Comparison of ENCODE assay signal across 12 cellular contexts in genomic region chr3:114900908-114901307, GRCh38.
DNase-seq lines count a peak whose midpoint lies in the region; TF ChIP-seq lines count a peak whose summit lies in the region.
"Had no signal": no experiment of that assay in that cellular context is flagged by ENCODE, and none has a peak within 500 bp of the region (broad histone marks: within the 10 kb centered on the region; RNA-seq: fewer than 3 reads in every experiment).

No MANE protein-coding gene starts in this region.

- 32% methylated on average over 8 of the region's 8 CpGs for WGBS in liver

- no peak for TF ChIP-seq RAD21 in liver (IDR thresholded peaks at IDR 0.05)

- peak overlapping the region; percentile 38 for H3K4me3 ChIP-seq in Loucy (ENCODE audit: low read length, poor library complexity, severe bottlenecking)
- H3K4me3 ChIP-seq in breast epithelium = peak overlapping the region; percentile 27 to 52 (median 33)
- H3K4me3 ChIP-seq in liver (ENCODE audit: low read depth in 1 of 3, low read length in 3 of 3) = peak overlapping the region; percentile 46 to 85 (median 56)
- H3K4me3 ChIP-seq in subcutaneous abdominal adipose tissue (ENCODE audit: low read depth in 1 of 5, low read length in 5 of 5) = peak overlapping the region; percentile 43 to 60 (median 55)

- H3K36me3 ChIP-seq in Loucy (ENCODE audit: insufficient read depth, low read length) (no peaks in the 10 kb centered on the region), breast epithelium (no peaks in the 10 kb centered on the region), liver (ENCODE audit: control insufficient read depth in 4 of 4, insufficient read depth in 3 of 4, low read depth in 1 of 4, low read length in 3 of 4) (no peaks in the 10 kb centered on the region), subcutaneous abdominal adipose tissue (ENCODE audit: control insufficient read depth in 5 of 5, insufficient read depth in 5 of 5, low read length in 5 of 5) (no peaks in the 10 kb centered on the region)

- peak overlapping the region; percentile 56; the same call in 1 of the 2 replicates for H2AFZ ChIP-seq in Loucy (ENCODE audit: low read length)

- H3K4me3 Mint-ChIP-seq in endothelial cell (ENCODE audit: unreplicated experiment) = no peak overlapping the region

- H3K9ac ChIP-seq in Loucy (ENCODE audit: low read depth, low read length, poor library complexity, severe bottlenecking) (peak overlapping the region; percentile 51), liver (ENCODE audit: low read depth in 1 of 2, low read length in 2 of 2) (peak overlapping the region; percentile 42 to 95), subcutaneous abdominal adipose tissue (ENCODE audit: low read length in 5 of 5) (no peak overlapping the region)

- H3K9me2 ChIP-seq in Loucy (replicated peaks; ENCODE audit: low read depth, low read length) = no peaks in the 10 kb centered on the region

- H3K4me2 ChIP-seq in Loucy (ENCODE audit: low read depth, low read length, poor library complexity, severe bottlenecking) = peak overlapping the region; percentile 68

- H4K20me1 ChIP-seq in Loucy (ENCODE audit: insufficient read depth, low read length, poor library complexity, severe bottlenecking) = no peaks in the 10 kb centered on the region

- no peaks in the 10 kb centered on the region for H3K36me3 Mint-ChIP-seq in endothelial cell (ENCODE audit: low read depth, unreplicated experiment)

- TF ChIP-seq CTCF in Loucy (conservative IDR thresholded peaks at IDR 0.05; ENCODE audit: low read length) (no peak), breast epithelium (IDR thresholded peaks at IDR 0.05) (no peak), liver (IDR thresholded peaks at IDR 0.05; ENCODE audit: low read depth, low read length, missing input control) (no peak), endothelial cell (IDR thresholded peaks at IDR 0.05; ENCODE audit: unreplicated experiment) (no peak)

- H3K9me3 ChIP-seq in Loucy (ENCODE audit: insufficient read depth, low read depth, low read length) (no peaks in the 10 kb centered on the region), breast epithelium (no peaks in the 10 kb centered on the region), liver (ENCODE audit: control insufficient read depth in 4 of 4, low read length in 3 of 4) (no peaks in the 10 kb centered on the region), subcutaneous abdominal adipose tissue (ENCODE audit: control insufficient read depth in 5 of 5, low read length in 5 of 5) (no peaks in the 10 kb centered on the region)

- no peaks in the 10 kb centered on the region for H3K27me3 ChIP-seq in Loucy (ENCODE audit: insufficient read depth, low read length, poor library complexity, severe bottlenecking)
- no peaks in the 10 kb centered on the region for H3K27me3 ChIP-seq in breast epithelium
- no peaks in the 10 kb centered on the region for H3K27me3 ChIP-seq in liver (ENCODE audit: control insufficient read depth in 4 of 4, insufficient read depth in 4 of 4, low read length in 3 of 4)
- H3K27me3 ChIP-seq in subcutaneous abdominal adipose tissue (ENCODE audit: control insufficient read depth in 5 of 5, insufficient read depth in 4 of 5, low read length in 5 of 5) = no peaks in the 10 kb centered on the region
- H3K27me3 ChIP-seq: foreskin keratinocyte had no signal

- DNase-seq in breast epithelium (ENCODE audit: low spot score in 2 of 2) = no peak
- no peak for DNase-seq in endothelial cell (ENCODE audit: low spot score)
- no peak for DNase-seq in NCI-H1436 (lab: John Stamatoyannopoulos, UW)
- DNase-seq in H4 (ENCODE audit: low spot score) = no peak
- no peak for DNase-seq in stimulated activated CD4-positive, alpha-beta T cell treated with anti-CD3 and anti-CD28 coated beads, Interleukin-2, amount 100 ng/mL, for 24 hours
- DNase-seq: NCI-H510A treated with DMSO at 0.1 percent for 48 hours; stimulated activated CD4-positive, alpha-beta T cell treated with anti-CD3 and anti-CD28 coated beads, Interleukin-1b, Interleukin-23, amount 100 ng/mL, for 48 hours had no signal

- intact Hi-C loops in breast epithelium (cut with DNase I; ENCODE audit: low total_unique reads) = no loop called here

- TF ChIP-seq POLR2A in breast epithelium (IDR thresholded peaks at IDR 0.05) = no peak

- H3K9me3 Mint-ChIP-seq in endothelial cell (ENCODE audit: unreplicated experiment) = no peaks in the 10 kb centered on the region
- H3K9me3 Mint-ChIP-seq: activated CD8-positive, alpha-beta T cell treated with anti-CD3 and anti-CD28 coated beads for 36 hours had no signal

- H3K4me1 ChIP-seq in Loucy (ENCODE audit: insufficient read depth, low read length, poor library complexity, severe bottlenecking) (peaks cover 58% of the 10 kb centered on the region), breast epithelium (no peaks in the 10 kb centered on the region), liver (ENCODE audit: control insufficient read depth in 4 of 4, insufficient read depth in 4 of 4, low read length in 3 of 4) (peaks cover 1 to 44% (median 31%) of the 10 kb centered on the region in 4 donors), subcutaneous abdominal adipose tissue (ENCODE audit: control insufficient read depth in 5 of 5, insufficient read depth in 5 of 5, low read length in 5 of 5) (peaks cover 0 to 22% (median 6%) of the 10 kb centered on the region in 5 donors)
- H3K4me1 ChIP-seq: foreskin keratinocyte had no signal

- H3K79me2 ChIP-seq in Loucy (ENCODE audit: insufficient read depth, low read length) = no peaks in the 10 kb centered on the region

- peaks cover 19% of the 10 kb centered on the region for H3K4me1 Mint-ChIP-seq in endothelial cell (ENCODE audit: unreplicated experiment)

- peaks cover 19% of the 10 kb centered on the region for H3F3A ChIP-seq in Loucy (ENCODE audit: low read depth)

- H3K27ac ChIP-seq in breast epithelium (peak overlapping the region; percentile 42 to 60), liver (ENCODE audit: low read depth in 1 of 2, low read length in 2 of 2) (peak overlapping the region; percentile 88 to 99), subcutaneous abdominal adipose tissue (ENCODE audit: low read depth, low read length) (peak overlapping the region; percentile 2)
- H3K27ac ChIP-seq: foreskin keratinocyte had no signal

- no peak overlapping the region for H3K27ac Mint-ChIP-seq in endothelial cell (ENCODE audit: unreplicated experiment)
- H3K27ac Mint-ChIP-seq: activated CD8-positive, alpha-beta T cell treated with anti-CD3 and anti-CD28 coated beads for 36 hours had no signal

- H3K27me3 Mint-ChIP-seq in endothelial cell (ENCODE audit: unreplicated experiment) = no peaks in the 10 kb centered on the region
- H3K27me3 Mint-ChIP-seq: activated CD8-positive, alpha-beta T cell treated with anti-CD3 and anti-CD28 coated beads for 36 hours had no signal

TF ChIP-seq in liver, 16 proteins besides CTCF, POLR2A, EP300 and RAD21:
- TF ChIP-seq YY1 (IDR thresholded peaks at IDR 0.05) = peak; percentile 20
- peak; percentile 14 for TF ChIP-seq SP1 (IDR thresholded peaks at IDR 0.05)
- TF ChIP-seq TAF1 (conservative IDR thresholded peaks at IDR 0.05) = no peak

Comparison
In these comparisons a context has a peak if more than half of its experiments do, and no peak if none do; other contexts are left out.
1. H3K9ac ChIP-seq: peak in Loucy (single experiment) and liver (2 of 2); none in subcutaneous abdominal adipose tissue (0 of 5).
2. H3K27ac ChIP-seq: peak in every context shown above with its lines; median percentile 94 in liver; 51 in breast epithelium; 2 in subcutaneous abdominal adipose tissue.
3. Peak in every context shown above with its lines, with median percentiles within 50 percentile points of each other: H3K4me3 ChIP-seq.